Comparison of ENCODE assay signal across 8 cellular contexts in genomic region chr5:36744678-36745659, GRCh38.
A peak's percentile ranks its signal among the peaks of the same experiment; 100 is the strongest.
DNase-seq lines count a peak whose midpoint lies in the region; ATAC-seq and TF ChIP-seq lines count a peak whose summit lies in the region.

No MANE protein-coding gene starts in this region.

- no peaks in the 10 kb centered on the region for H3K36me3 ChIP-seq in vagina

- peaks cover 19% of the 10 kb centered on the region for H3K4me1 ChIP-seq in vagina

- H3K4me3 ChIP-seq in vagina, result peak overlapping the region; percentile 59 to 65

- H3K27ac ChIP-seq in vagina, result peak overlapping the region; percentile 57

- POLR2A ChIA-PET in naive thymus-derived CD8-positive, alpha-beta T cell (lab: Charles Lee), result interaction anchor here (1.3 kb wide), 1 partner anchor 10 kb away, joined by 4 read pairs; no protein-coding TSS in a partner anchor

- TF ChIP-seq POLR2A in vagina (IDR thresholded peaks at IDR 0.05), result no peak

- peak; percentile 97 for DNase-seq in DMS53 (lab: John Stamatoyannopoulos, UW)
- peak; percentile 90 to 94 for DNase-seq in NCI-H524 (lab: John Stamatoyannopoulos, UW)
- DNase-seq in activated T-cell treated with anti-CD3 and anti-CD28 coated beads, Interleukin-2, amount 50 U/mL, for 72 hours, result peak; percentile 49
- peak; percentile 28 for DNase-seq in fibroblast of the conjunctiva (ENCODE audit: low read depth)
- peak in 7 of 10 donors; percentile 3 to 36 (median 17) for DNase-seq in naive thymus-derived CD8-positive, alpha-beta T cell
- no peak for DNase-seq in vagina (ENCODE audit: extremely low spot score in 2 of 2)

- peak overlapping the region; percentile 91 to 94 for H3K4me3 Mint-ChIP-seq in activated T-cell treated with anti-CD3 and anti-CD28 coated beads, Interleukin-2, amount 50 U/mL, for 72 hours
- peak overlapping the region; percentile 80 to 96 (median 91) for H3K4me3 Mint-ChIP-seq in naive thymus-derived CD8-positive, alpha-beta T cell

- H3K9me3 ChIP-seq in vagina, result no peaks in the 10 kb centered on the region

- intact Hi-C loops in vagina (cut with DNase I), result no loop called here

- no peaks in the 10 kb centered on the region for H3K27me3 ChIP-seq in vagina

- H3K36me3 Mint-ChIP-seq in activated T-cell treated with anti-CD3 and anti-CD28 coated beads, Interleukin-2, amount 50 U/mL, for 72 hours (ENCODE audit: insufficient read depth in 2 of 2), result peaks cover 0 to 2% of the 10 kb centered on the region in 2 donors
- H3K36me3 Mint-ChIP-seq in naive thymus-derived CD8-positive, alpha-beta T cell, result peaks cover 0 to 4% (median 0%) of the 10 kb centered on the region in 3 donors

- ATAC-seq in GM19463 (IDR thresholded peaks at IDR 0.05; ENCODE audit: unreplicated experiment) (peak; percentile 75), HG03520 (IDR thresholded peaks at IDR 0.05; ENCODE audit: unreplicated experiment) (peak; percentile 58)
- peak; percentile 76 to 82 for ATAC-seq in activated T-cell treated with anti-CD3 and anti-CD28 coated beads, Interleukin-2, amount 50 U/mL, for 72 hours (replicated peaks in 1 of 2)
- ATAC-seq in naive thymus-derived CD8-positive, alpha-beta T cell, result peak; percentile 60 to 77

- no peak overlapping the region for H3K27ac Mint-ChIP-seq in activated T-cell treated with anti-CD3 and anti-CD28 coated beads, Interleukin-2, amount 50 U/mL, for 72 hours
- H3K27ac Mint-ChIP-seq in naive thymus-derived CD8-positive, alpha-beta T cell, result peak overlapping the region in 2 of 10 donors; percentile 14 to 70

- H3K27me3 Mint-ChIP-seq in activated T-cell treated with anti-CD3 and anti-CD28 coated beads, Interleukin-2, amount 50 U/mL, for 72 hours (ENCODE audit: low read depth), result peaks cover 49% of the 10 kb centered on the region
- peaks cover 33 to 80% (median 52%) of the 10 kb centered on the region in 5 donors for H3K27me3 Mint-ChIP-seq in naive thymus-derived CD8-positive, alpha-beta T cell

- peak; percentile 8 to 47 (median 35) for TF ChIP-seq CTCF in vagina (IDR thresholded peaks at IDR 0.05)

- H3K9me3 Mint-ChIP-seq in activated T-cell treated with anti-CD3 and anti-CD28 coated beads, Interleukin-2, amount 50 U/mL, for 72 hours, result no peaks in the 10 kb centered on the region
- H3K9me3 Mint-ChIP-seq in naive thymus-derived CD8-positive, alpha-beta T cell, result no peaks in the 10 kb centered on the region

- H3K4me1 Mint-ChIP-seq in activated T-cell treated with anti-CD3 and anti-CD28 coated beads, Interleukin-2, amount 50 U/mL, for 72 hours (ENCODE audit: low read depth), result peaks cover 19% of the 10 kb centered on the region
- H3K4me1 Mint-ChIP-seq in naive thymus-derived CD8-positive, alpha-beta T cell, result peaks cover 7 to 20% (median 15%) of the 10 kb centered on the region in 4 donors

Comparison
In these comparisons a context has a peak if more than half of its experiments do, and no peak if none do; other contexts are left out.
1. DNase-seq: peak in DMS53 (single experiment), NCI-H524 (2 of 2), activated T-cell treated with anti-CD3 and anti-CD28 coated beads, Interleukin-2, amount 50 U/mL, for 72 hours (2 of 2), fibroblast of the conjunctiva (single experiment) and naive thymus-derived CD8-positive, alpha-beta T cell (7 of 10); none in vagina (0 of 2).
2. Peak in every context shown above with its lines, with median percentiles within 50 percentile points of each other: ATAC-seq.